11 cellular contexts compared by ENCODE assay signal in the genomic region with DNA sequence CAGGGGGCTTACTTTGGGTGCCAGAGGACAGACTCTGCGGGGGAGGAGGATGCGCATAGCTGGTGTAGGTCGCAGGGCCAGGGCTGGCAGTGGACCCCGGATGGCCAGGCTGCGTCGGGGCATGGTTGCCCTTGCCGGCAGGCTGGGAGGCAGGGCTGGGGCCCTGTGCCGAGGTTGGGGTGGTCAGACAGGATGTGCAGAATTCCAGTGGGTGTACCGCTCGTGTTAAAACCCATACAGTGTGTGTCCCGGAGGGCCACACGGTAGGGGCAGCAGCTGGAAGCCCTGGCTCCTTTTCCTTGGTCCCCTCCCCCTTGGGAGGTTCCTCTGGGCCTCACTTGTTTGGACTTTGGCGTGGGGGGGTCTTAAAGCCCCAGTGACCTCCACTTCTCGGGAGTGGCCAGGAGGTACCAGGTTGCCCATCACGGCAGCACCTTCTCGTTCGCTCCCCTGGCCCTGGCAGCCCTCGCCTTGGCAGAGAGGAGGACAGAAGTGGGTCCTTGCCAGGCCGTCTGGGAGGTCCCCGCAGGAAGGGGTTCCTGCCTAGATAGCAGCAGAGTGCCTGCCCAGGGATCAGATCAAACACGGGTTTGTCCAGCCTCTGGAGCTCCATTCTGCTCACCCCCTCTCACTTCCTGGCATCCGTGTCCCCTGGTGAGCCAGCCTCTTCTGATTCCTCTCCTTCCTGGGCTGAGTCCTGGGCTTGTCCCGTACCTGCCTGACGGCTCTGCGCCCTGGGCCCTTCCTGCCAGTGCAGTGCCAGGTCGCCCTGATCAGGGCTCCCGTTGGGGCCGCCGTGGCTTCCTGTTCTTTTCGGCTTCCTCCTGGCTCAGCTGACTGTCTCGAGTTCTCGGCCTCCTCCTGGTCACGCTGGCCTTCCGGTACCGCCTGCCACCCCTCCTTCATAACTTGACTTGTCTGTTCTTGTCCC. TPM values are rescaled to one million over a fixed set of nuclear protein-coding genes. Genes with fewer than 3 reads are reported as not detected.
DNase-seq lines count a peak whose midpoint lies in the region; ATAC-seq, FAIRE-seq and TF ChIP-seq lines count a peak whose summit lies in the region.
"Had no signal": no experiment of that assay in that cellular context is flagged by ENCODE, and none has a peak within 500 bp of the region (broad histone marks: within the 10 kb centered on the region; RNA-seq: fewer than 3 reads in every experiment).

No MANE protein-coding gene starts in this region.

- H3K36me3 Mint-ChIP-seq in T-helper 17 cell (ENCODE audit: low read depth), result peaks cover 3% of the 10 kb centered on the region
- peaks cover 2% of the 10 kb centered on the region for H3K36me3 Mint-ChIP-seq in T-helper 2 cell treated with Interferon-gamma antibody and Interleukin-4, amounts not matched to agents 5 μg/mL and 100 μg/mL, for 36 hours (ENCODE audit: low read depth)

- intact Hi-C loops in heart left ventricle (cut with DNase I) (loop anchor here in 1 of 10 donors (5.0 kb wide), 1 partner anchor 38 kb away; no protein-coding TSS in a partner anchor), pancreas (cut with DNase I) (no loop called here)

- peak overlapping the region; percentile 66 for H3K4me3 Mint-ChIP-seq in T-helper 17 cell
- H3K4me3 Mint-ChIP-seq in T-helper 2 cell treated with Interferon-gamma antibody and Interleukin-4, amounts not matched to agents 5 μg/mL and 100 μg/mL, for 36 hours, result no peak overlapping the region

- H3K27ac ChIP-seq in heart left ventricle (peak overlapping the region; percentile 24 to 97 (median 64)), pancreas (peak overlapping the region in 3 of 4 donors; percentile 35 to 65 (median 63))

- H3K27ac Mint-ChIP-seq in T-helper 17 cell, result no peak overlapping the region
- no peak overlapping the region for H3K27ac Mint-ChIP-seq in T-helper 2 cell treated with Interferon-gamma antibody and Interleukin-4, amounts not matched to agents 5 μg/mL and 100 μg/mL, for 36 hours
- H3K27ac Mint-ChIP-seq: T-cell had no signal

- peaks cover 12% of the 10 kb centered on the region for H3K4me1 Mint-ChIP-seq in T-helper 17 cell
- H3K4me1 Mint-ChIP-seq in T-helper 2 cell treated with Interferon-gamma antibody and Interleukin-4, amounts not matched to agents 5 μg/mL and 100 μg/mL, for 36 hours (ENCODE audit: low read depth), result peaks cover 12% of the 10 kb centered on the region

- H3K36me3 ChIP-seq in heart left ventricle (no peaks in the 10 kb centered on the region), pancreas (no peaks in the 10 kb centered on the region), BE2C (no peaks in the 10 kb centered on the region)

- no peak for TF ChIP-seq POLR2A in heart left ventricle (IDR thresholded peaks at IDR 0.05)

- peaks cover 21% of the 10 kb centered on the region for H3K27me3 Mint-ChIP-seq in T-helper 17 cell
- peaks cover 10% of the 10 kb centered on the region for H3K27me3 Mint-ChIP-seq in T-helper 2 cell treated with Interferon-gamma antibody and Interleukin-4, amounts not matched to agents 5 μg/mL and 100 μg/mL, for 36 hours (ENCODE audit: low read depth)

- ATAC-seq in T-helper 17 cell, result no peak
- ATAC-seq in heart left ventricle, result peak in 3 of 4 donors; percentile 39 to 62 (median 61)
- ATAC-seq in pancreas, result peak; percentile 59 to 88 (median 75)
- ATAC-seq in HG02970 (IDR thresholded peaks at IDR 0.05; ENCODE audit: low FRiP score, unreplicated experiment), result no peak

- H3K27me3 ChIP-seq in heart left ventricle (no peaks in the 10 kb centered on the region), pancreas (no peaks in the 10 kb centered on the region), BE2C (no peaks in the 10 kb centered on the region)

- TF ChIP-seq CTCF in heart left ventricle (IDR thresholded peaks at IDR 0.05) (no peak), pancreas (IDR thresholded peaks at IDR 0.05) (no peak), BE2C (IDR thresholded peaks at IDR 0.05; ENCODE audit: low read depth, low read length) (no peak)

- H3K4me1 ChIP-seq in heart left ventricle (peaks cover 0 to 55% (median 33%) of the 10 kb centered on the region in 12 donors), pancreas (no peaks in the 10 kb centered on the region), BE2C (peaks cover 13% of the 10 kb centered on the region)

- no peak for FAIRE-seq in pancreas (lab: Jason Lieb, UNC)

- H3K9me3 Mint-ChIP-seq in T-helper 2 cell treated with Interferon-gamma antibody and Interleukin-4, amounts not matched to agents 5 μg/mL and 100 μg/mL, for 36 hours, result peaks cover 15% of the 10 kb centered on the region

- DNase-seq in CD1c-positive myeloid dendritic cell (ENCODE audit: extremely low spot score) (peak; percentile 89), T-helper 17 cell (no peak), heart left ventricle (peak; percentile 63 to 81 (median 67)), pancreas (peak in 4 of 6 donors; percentile 58 to 74 (median 68)), BE2C (no peak), midbrain (lab: John Stamatoyannopoulos, UW) (no peak)
- DNase-seq in T-helper 2 cell treated with Interferon-gamma antibody and Interleukin-4, amounts not matched to agents 5 μg/mL and 100 μg/mL, for 36 hours (ENCODE audit: low spot score), result no peak
- DNase-seq: Calu3, NCI-H146 had no signal

- WGBS in heart left ventricle, 4 donors, result 60 to 66% (median 63%) methylated on average over 34 to 35 of the region's 35 CpGs
- WGBS in pancreas, 2 donors, result 53 to 57% methylated on average over 32 to 35 of the region's 35 CpGs

- no peaks in the 10 kb centered on the region for H3K9me3 ChIP-seq in T-helper 17 cell (ENCODE audit: control insufficient read depth, low read length, poor library complexity, severe bottlenecking)
- peaks cover 0 to 8% (median 0%) of the 10 kb centered on the region in 12 donors for H3K9me3 ChIP-seq in heart left ventricle
- no peaks in the 10 kb centered on the region for H3K9me3 ChIP-seq in pancreas
- no peaks in the 10 kb centered on the region for H3K9me3 ChIP-seq in BE2C

- peak overlapping the region in 11 of 12 donors; percentile 8 to 58 (median 35) for H3K4me3 ChIP-seq in heart left ventricle
- peak overlapping the region in 1 of 4 donors; percentile 20 for H3K4me3 ChIP-seq in pancreas
- H3K4me3 ChIP-seq in BE2C (ENCODE audit: low read depth, low read length), result no peak overlapping the region

RNA-seq across cellular contexts. Expression of gene HGFAC, which starts 56.7 kb away (rescaled TPM):
- total RNA-seq in T-helper 17 cell (not detected), heart left ventricle (under 1 TPM in 5 of 9 donors, not detected in 4; 0.19 to 0.65 (median 0.47) TPM), pancreas (under 1 TPM in 3 of 6 donors, not detected in 3; 0.09 to 0.47 (median 0.13) TPM)
- polyA plus RNA-seq in heart left ventricle (under 1 TPM; 0.11 to 0.73 TPM), pancreas (1 to 10 TPM; 1.2 to 2.2 TPM)
- not detected for polyA plus RNA-seq in BE2C (2012; ENCODE audit: insufficient read depth, insufficient read length, low read depth)
- total RNA-seq: Calu3 had no signal

Comparison
In these comparisons a context has a peak if more than half of its experiments do, and no peak if none do; other contexts are left out.
1. DNase-seq: peak in CD1c-positive myeloid dendritic cell (single experiment), heart left ventricle (5 of 5) and pancreas (4 of 6); none in T-helper 17 cell (0 of 3), BE2C (single experiment), T-helper 2 cell treated with Interferon-gamma antibody and Interleukin-4, amounts not matched to agents 5 μg/mL and 100 μg/mL, for 36 hours (single experiment) and midbrain (single experiment).
2. ATAC-seq: peak in heart left ventricle (3 of 4) and pancreas (4 of 4); none in T-helper 17 cell (single experiment) and HG02970 (single experiment).